15 cellular contexts compared by ENCODE assay signal in genomic region chr15:60528530-60528929, GRCh38. TPM values are rescaled to one million over a fixed set of nuclear protein-coding genes. Genes with fewer than 3 reads are reported as not detected.
DNase-seq lines count a peak whose midpoint lies in the region; ATAC-seq, FAIRE-seq and TF ChIP-seq lines count a peak whose summit lies in the region.
"Had no signal": no experiment of that assay in that cellular context is flagged by ENCODE, and none has a peak within 500 bp of the region (broad histone marks: within the 10 kb centered on the region; RNA-seq: fewer than 3 reads in every experiment).

No MANE protein-coding gene starts in this region.

- peaks cover 79 to 97% (median 95%) of the 10 kb centered on the region in 3 donors for H3K4me1 Mint-ChIP-seq in T-cell
- peaks cover 79% of the 10 kb centered on the region for H3K4me1 Mint-ChIP-seq in stimulated activated naive CD8-positive, alpha-beta T cell treated with anti-CD3 and anti-CD28 coated beads, Interleukin-15, Interleukin-2, amounts not matched to agents 100 ng/mL and 50 ng/mL, for 24 hours (ENCODE audit: low read depth)

- TF ChIP-seq CTCF in heart left ventricle (IDR thresholded peaks at IDR 0.05) (no peak), ascending aorta (IDR thresholded peaks at IDR 0.05) (no peak)

- H3K27ac ChIP-seq in heart left ventricle (no peak overlapping the region), ascending aorta (no peak overlapping the region)
- H3K27ac ChIP-seq: BLaER1, coronary artery, pancreas had no signal

- H3K36me3 Mint-ChIP-seq in T-cell, result peaks cover 54% of the 10 kb centered on the region
- peaks cover 53% of the 10 kb centered on the region for H3K36me3 Mint-ChIP-seq in stimulated activated naive CD8-positive, alpha-beta T cell treated with anti-CD3 and anti-CD28 coated beads, Interleukin-15, Interleukin-2, amounts not matched to agents 100 ng/mL and 50 ng/mL, for 24 hours (ENCODE audit: low read depth)

- FAIRE-seq in frontal cortex (lab: Jason Lieb, UNC), result no peak
- FAIRE-seq: H54 had no signal

- no peaks in the 10 kb centered on the region for H3K27me3 ChIP-seq in heart left ventricle
- H3K27me3 ChIP-seq in ascending aorta, result no peaks in the 10 kb centered on the region
- H3K27me3 ChIP-seq: BLaER1, pancreas had no signal

- H3K4me1 ChIP-seq in heart left ventricle (peaks cover 0 to 34% (median 8%) of the 10 kb centered on the region in 12 donors), ascending aorta (no peaks in the 10 kb centered on the region)

- H3K27me3 Mint-ChIP-seq in T-cell, result no peaks in the 10 kb centered on the region
- H3K27me3 Mint-ChIP-seq in stimulated activated naive CD8-positive, alpha-beta T cell treated with anti-CD3 and anti-CD28 coated beads, Interleukin-15, Interleukin-2, amounts not matched to agents 100 ng/mL and 50 ng/mL, for 24 hours, result no peaks in the 10 kb centered on the region

- no peak for DNase-seq in heart left ventricle
- no peak for DNase-seq in Right ventricle myocardium inferior (ENCODE audit: missing footprints)
- peak in 2 of 34 experiments; percentile 26 to 41 for DNase-seq in T-cell
- no peak for DNase-seq in ascending aorta (ENCODE audit: low spot score in 2 of 2)
- DNase-seq in frontal cortex (ENCODE audit: low spot score in 2 of 2), result no peak
- DNase-seq in cerebellum (ENCODE audit: low spot score), result no peak
- DNase-seq: glutamatergic neuron, OCI-M1, pancreas had no signal

- peak overlapping the region; percentile 8 to 47 (median 18) for H3K4me3 Mint-ChIP-seq in T-cell
- no peak overlapping the region for H3K4me3 Mint-ChIP-seq in stimulated activated naive CD8-positive, alpha-beta T cell treated with anti-CD3 and anti-CD28 coated beads, Interleukin-15, Interleukin-2, amounts not matched to agents 100 ng/mL and 50 ng/mL, for 24 hours

- H3K36me3 ChIP-seq in heart left ventricle, result peaks cover 0 to 20% (median 9%) of the 10 kb centered on the region in 9 donors
- H3K36me3 ChIP-seq in ascending aorta, result no peaks in the 10 kb centered on the region
- H3K36me3 ChIP-seq: pancreas had no signal

- POLR2A ChIA-PET in T-cell (lab: Charles Lee), result interaction anchor here (0.5 to 1.2 kb wide), 5 partner anchors 10 to 456 kb away, joined by 3 to 4 read pairs (median 4); no protein-coding TSS in a partner anchor

- no peak overlapping the region for H3K4me3 ChIP-seq in heart left ventricle
- no peak overlapping the region for H3K4me3 ChIP-seq in ascending aorta
- H3K4me3 ChIP-seq: BLaER1, coronary artery, lung, pancreas had no signal

- 80 to 93% (median 84%) methylated on average over 1 of the region's 1 CpG for WGBS in heart left ventricle, 4 donors

- CTCF ChIA-PET in T-cell (lab: Charles Lee), result interaction anchor here in 1 of 2 donors (0.7 to 1.2 kb wide), 5 partner anchors 8 to 122 kb away, joined by 3 to 4 read pairs (median 3); no protein-coding TSS in a partner anchor

- peak overlapping the region; percentile 94 to 96 for H3K27ac Mint-ChIP-seq in T-cell
- peak overlapping the region; percentile 77 for H3K27ac Mint-ChIP-seq in stimulated activated naive CD8-positive, alpha-beta T cell treated with anti-CD3 and anti-CD28 coated beads, Interleukin-15, Interleukin-2, amounts not matched to agents 100 ng/mL and 50 ng/mL, for 24 hours

- ATAC-seq in heart left ventricle, result peak; percentile 28 to 63 (median 46)
- no peak for ATAC-seq in Right ventricle myocardium inferior
- ATAC-seq in T-cell (replicated peaks in 1 of 4), result peak; percentile 61 to 84 (median 74)
- ATAC-seq in esophagus mucosa, result peak; percentile 15

- H3K9me3 ChIP-seq in heart left ventricle, result no peaks in the 10 kb centered on the region
- no peaks in the 10 kb centered on the region for H3K9me3 ChIP-seq in ascending aorta
- H3K9me3 ChIP-seq: BLaER1, pancreas had no signal

- no peak for TF ChIP-seq POLR2A in heart left ventricle (IDR thresholded peaks at IDR 0.05)

- intact Hi-C loops in heart left ventricle (cut with DNase I), result no loop called here
- intact Hi-C loops in Right ventricle myocardium inferior (cut with DNase I), result no loop called here
- intact Hi-C loops in ascending aorta (cut with DNase I), result no loop called here

- H3K9me3 Mint-ChIP-seq in T-cell, result no peaks in the 10 kb centered on the region
- H3K9me3 Mint-ChIP-seq in stimulated activated naive CD8-positive, alpha-beta T cell treated with anti-CD3 and anti-CD28 coated beads, Interleukin-15, Interleukin-2, amounts not matched to agents 100 ng/mL and 50 ng/mL, for 24 hours, result no peaks in the 10 kb centered on the region

RNA-seq across cellular contexts. Expression of gene ICE2, which starts 49.6 kb away (rescaled TPM):
- total RNA-seq in heart left ventricle (10 to 100 TPM in 8 of 9 donors, 1 to 10 TPM in 1; 9.1 to 28.8 (median 23.7) TPM), Right ventricle myocardium inferior (21.9 TPM), T-cell (10 to 100 TPM; 47.4 to 68.7 (median 52.4) TPM), esophagus mucosa (29.1 TPM), ascending aorta (45.1 TPM), frontal cortex (38.3 TPM), cerebellum (83.6 TPM)
- 10 to 100 TPM in 1 of 2 donors, 1 to 10 TPM in 1; 8.4 to 11.1 TPM for polyA plus RNA-seq in heart left ventricle
